In the genomic region with DNA sequence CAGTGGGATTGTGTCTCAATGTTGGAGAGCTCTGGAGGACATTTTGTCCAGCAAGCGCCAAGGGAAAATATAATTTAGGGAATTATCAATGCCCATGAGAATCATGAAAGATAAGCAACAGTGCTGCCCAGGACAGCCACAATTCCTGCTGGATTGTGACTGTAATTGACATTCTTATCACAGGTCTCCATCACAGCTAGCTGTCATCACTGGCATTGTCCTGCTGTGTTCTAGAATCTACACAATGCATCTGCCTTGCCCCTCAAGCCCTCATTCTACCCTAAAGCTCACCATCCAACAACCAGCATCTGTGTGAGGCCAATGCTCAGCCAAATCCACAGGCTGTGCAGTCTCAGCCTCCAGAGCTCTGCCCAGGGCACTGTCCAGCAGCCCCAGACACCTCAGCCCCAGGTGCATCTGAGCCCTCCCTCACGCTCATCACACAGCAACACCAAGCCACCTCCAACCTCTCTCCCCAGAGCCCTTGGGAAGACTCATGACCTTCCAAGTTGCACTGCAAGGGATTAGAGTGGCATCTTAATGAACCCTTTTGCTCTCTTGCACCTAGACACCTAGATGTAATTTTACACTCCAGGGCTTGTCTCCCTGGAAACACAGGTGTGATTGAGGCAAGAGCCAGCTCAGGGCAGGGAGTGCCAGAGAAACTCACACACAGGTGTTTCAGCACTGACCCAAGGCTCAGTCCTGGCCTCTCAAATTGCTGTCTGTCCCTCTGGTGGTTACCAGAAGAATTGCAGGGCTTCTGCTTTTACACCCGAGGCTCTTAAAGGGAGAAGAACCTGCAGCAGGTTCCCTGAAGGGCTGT, we compare ENCODE assay signal across 8 cellular contexts.
DNase-seq lines count a peak whose midpoint lies in the region; ATAC-seq and TF ChIP-seq lines count a peak whose summit lies in the region.

No MANE protein-coding gene starts in this region.

- H4K20me1 ChIP-seq in fibroblast of lung (ENCODE audit: control insufficient read depth, extremely low read depth, insufficient read depth, low read length): no peaks in the 10 kb centered on the region

- no peaks in the 10 kb centered on the region for H3K9me3 Mint-ChIP-seq in nephron progenitor cell

- no peaks in the 10 kb centered on the region for H3K36me3 Mint-ChIP-seq in nephron progenitor cell (ENCODE audit: low read depth)

- H3K4me3 ChIP-seq in WERI-Rb-1 (ENCODE audit: low read depth, low read length) (no peak overlapping the region), fibroblast of lung (replicated peaks in 1 of 4; ENCODE audit: control extremely low read depth in 1 of 4, insufficient read depth in 1 of 4, low read depth in 3 of 4, low read length in 4 of 4) (no peak overlapping the region)

- H3K4me2 ChIP-seq in fibroblast of lung (ENCODE audit: extremely low read depth, insufficient read depth, low read length): no peak overlapping the region

- H3K36me3 ChIP-seq in WERI-Rb-1 (no peaks in the 10 kb centered on the region), fibroblast of lung (ENCODE audit: control insufficient read depth, insufficient read depth, low read length) (no peaks in the 10 kb centered on the region)

- peak; percentile 37 for DNase-seq in activated CD4-positive, alpha-beta T cell treated with anti-CD3 and anti-CD28 coated beads for 48 hours
- DNase-seq in activated CD4-positive, alpha-beta T cell treated with anti-CD3 and anti-CD28 coated beads, Interleukin-2, amount 50 U/mL, for 4 hours: no peak
- DNase-seq in HCEC 1CT (peak; percentile 32), NCI-H2107 (lab: John Stamatoyannopoulos, UW) (peak; percentile 7), WERI-Rb-1 (peak; percentile 46), fibroblast of lung (ENCODE audit: low read depth in 2 of 2) (peak; percentile 28 to 50), nephron progenitor cell (peak; percentile 50)

- H3K79me2 ChIP-seq in fibroblast of lung (ENCODE audit: control insufficient read depth, insufficient read depth, low read length): no peaks in the 10 kb centered on the region

- H3K4me3 Mint-ChIP-seq in nephron progenitor cell: no peak overlapping the region

- H3K9me3 ChIP-seq in WERI-Rb-1 (ENCODE audit: severe bottlenecking): no peaks in the 10 kb centered on the region
- H3K9me3 ChIP-seq in fibroblast of lung (ENCODE audit: control insufficient read depth, insufficient read depth, low read depth, low read length): no peaks in the 10 kb centered on the region

- peak; percentile 87 for TF ChIP-seq CTCF in WERI-Rb-1 (IDR thresholded peaks at IDR 0.05; ENCODE audit: low read depth, low read length)
- peak; percentile 72 to 93 for TF ChIP-seq CTCF in fibroblast of lung (conservative IDR thresholded peaks at IDR 0.05 in 1 of 2, IDR thresholded peaks at IDR 0.05 in 1 of 2; ENCODE audit: low read depth in 1 of 2, low read length in 2 of 2)
- TF ChIP-seq CTCF in nephron progenitor cell (IDR thresholded peaks at IDR 0.05): peak; percentile 97

- H3K4me1 Mint-ChIP-seq in nephron progenitor cell: peaks cover 28% of the 10 kb centered on the region

- H3K27me3 ChIP-seq in WERI-Rb-1 (ENCODE audit: insufficient read depth, low read depth, severe bottlenecking) (peaks cover 84% of the 10 kb centered on the region), fibroblast of lung (ENCODE audit: control insufficient read depth, insufficient read depth, low read length) (no peaks in the 10 kb centered on the region)

- H3K9ac ChIP-seq in fibroblast of lung (ENCODE audit: insufficient read depth, low read length): no peak overlapping the region

- no peak for ATAC-seq in HG02623 (IDR thresholded peaks at IDR 0.05; ENCODE audit: unreplicated experiment)

- H2AFZ ChIP-seq in fibroblast of lung (ENCODE audit: low read length): no peak overlapping the region

- H3K27ac Mint-ChIP-seq in nephron progenitor cell: no peak overlapping the region

- peaks cover 82% of the 10 kb centered on the region for H3K27me3 Mint-ChIP-seq in nephron progenitor cell (ENCODE audit: low read depth, poor library complexity)

- no peaks in the 10 kb centered on the region for H3K4me1 ChIP-seq in fibroblast of lung (ENCODE audit: control insufficient read depth, extremely low read depth, insufficient read depth, low read length)

- H3K27ac ChIP-seq in WERI-Rb-1: no peak overlapping the region
- no peak overlapping the region for H3K27ac ChIP-seq in fibroblast of lung (ENCODE audit: insufficient read depth, low read length)

Comparison
In these comparisons a context has a peak if more than half of its experiments do, and no peak if none do; other contexts are left out.
1. DNase-seq: peak in activated CD4-positive, alpha-beta T cell treated with anti-CD3 and anti-CD28 coated beads for 48 hours (single experiment), HCEC 1CT (single experiment), NCI-H2107 (single experiment), WERI-Rb-1 (single experiment), fibroblast of lung (2 of 2) and nephron progenitor cell (single experiment); none in activated CD4-positive, alpha-beta T cell treated with anti-CD3 and anti-CD28 coated beads, Interleukin-2, amount 50 U/mL, for 4 hours (0 of 2).
2. Peak in every context shown above with its lines, with median percentiles within 50 percentile points of each other: CTCF ChIP-seq.